ENCODE assay signal across 19 cellular contexts in the genomic region with DNA sequence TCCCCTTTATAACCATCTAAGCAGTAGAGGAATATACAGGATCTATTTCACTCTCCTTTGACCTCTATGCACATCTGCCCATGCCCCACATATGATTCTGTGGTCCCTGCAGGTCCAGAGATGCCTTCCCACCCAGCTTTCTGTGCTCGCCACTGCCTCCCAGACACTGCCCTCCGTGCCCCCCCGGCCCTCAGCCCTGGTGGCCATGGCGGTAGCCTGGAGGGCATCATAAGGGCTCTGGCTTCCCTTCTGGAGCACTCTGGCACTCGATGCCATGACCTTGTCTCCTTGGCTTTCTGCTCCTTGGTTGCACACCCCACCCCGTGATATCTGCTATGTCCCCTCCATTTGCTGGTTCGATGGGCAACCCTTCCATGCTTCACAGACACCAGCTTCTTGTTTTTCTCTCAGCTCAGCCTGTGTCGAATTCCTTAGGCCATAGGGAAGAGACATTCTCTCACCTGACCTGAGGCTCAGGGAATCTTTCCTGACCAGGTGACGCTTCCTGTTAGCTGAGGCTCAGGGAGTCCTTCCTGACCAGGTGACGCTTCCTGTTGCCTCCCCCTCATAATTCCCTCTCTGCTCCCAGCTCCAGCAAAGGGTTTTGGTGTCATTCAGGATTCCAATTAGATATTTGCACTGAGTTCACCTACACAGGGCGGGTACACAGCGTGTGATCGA.
A peak's percentile ranks its signal among the peaks of the same experiment; 100 is the strongest.
DNase-seq lines count a peak whose midpoint lies in the region; ATAC-seq and TF ChIP-seq lines count a peak whose summit lies in the region.
"Had no signal": no experiment of that assay in that cellular context is flagged by ENCODE, and none has a peak within 500 bp of the region (broad histone marks: within the 10 kb centered on the region; RNA-seq: fewer than 3 reads in every experiment).

No MANE protein-coding gene starts in this region.

- H3K36me3 Mint-ChIP-seq in HFFc6 (ENCODE audit: low read depth) (peaks cover 6% of the 10 kb centered on the region; the same call in 1 of the 2 replicates), endothelial cell (ENCODE audit: low read depth, unreplicated experiment) (no peaks in the 10 kb centered on the region), osteocyte (ENCODE audit: unreplicated experiment) (peaks cover 4% of the 10 kb centered on the region)
- H3K36me3 Mint-ChIP-seq in activated naive CD4-positive, alpha-beta T cell treated with anti-CD3 and anti-CD28 coated beads, Interleukin-2, amount 50 U/mL, for 72 hours, result peaks cover 5 to 6% of the 10 kb centered on the region in 2 donors
- H3K36me3 Mint-ChIP-seq: CD14-positive monocyte had no signal

- no peaks in the 10 kb centered on the region for H3K79me1 ChIP-seq in mesendoderm (ENCODE audit: low read length)

- no peak overlapping the region for H3K4me2 ChIP-seq in mesendoderm (ENCODE audit: low read length)

- no peak overlapping the region for H4K8ac ChIP-seq in mesendoderm (ENCODE audit: low read depth, low read length)

- H3K56ac ChIP-seq in mesendoderm (ENCODE audit: low read length), result no peak overlapping the region

- no peak overlapping the region for H3K9ac ChIP-seq in mesendoderm (ENCODE audit: low read length)

- no peak for ATAC-seq in activated naive CD4-positive, alpha-beta T cell treated with anti-CD3 and anti-CD28 coated beads, Interleukin-2, amount 50 U/mL, for 72 hours
- ATAC-seq: Right ventricle myocardium inferior had no signal

- H3K23ac ChIP-seq in mesendoderm (ENCODE audit: low read length), result no peak overlapping the region

- H2BK120ac ChIP-seq in mesendoderm (ENCODE audit: low read depth, low read length), result no peak overlapping the region

- H3K9me3 Mint-ChIP-seq in HFFc6 (peaks cover 7% of the 10 kb centered on the region), endothelial cell (ENCODE audit: unreplicated experiment) (no peaks in the 10 kb centered on the region), osteocyte (ENCODE audit: unreplicated experiment) (peaks cover 10% of the 10 kb centered on the region)
- H3K9me3 Mint-ChIP-seq in activated naive CD4-positive, alpha-beta T cell treated with anti-CD3 and anti-CD28 coated beads, Interleukin-2, amount 50 U/mL, for 72 hours, result peaks cover 5 to 6% of the 10 kb centered on the region in 2 donors

- DNase-seq in HFFc6 (no peak), endothelial cell (ENCODE audit: low spot score) (no peak), mesendoderm (peak; percentile 66), osteocyte (ENCODE audit: extremely low spot score, unreplicated experiment) (no peak), T1000 (lab: John Stamatoyannopoulos, UW) (no peak), WERI-Rb-1 (no peak)
- no peak for DNase-seq in central memory CD4-positive, alpha-beta T cell
- DNase-seq in activated naive CD4-positive, alpha-beta T cell treated with anti-CD3 and anti-CD28 coated beads, Interleukin-2, amount 50 U/mL, for 72 hours (ENCODE audit: low spot score in 2 of 2), result no peak
- DNase-seq: DMS53, GDM1, KBM-7, NCI-H1048, NCI-H1417 treated with DMSO at 0.1 percent for 48 hours, NCI-H187, NCI-H446, NCI-H526 had no signal

- H3K27ac ChIP-seq in mesendoderm (ENCODE audit: low read depth, low read length) (no peak overlapping the region), WERI-Rb-1 (no peak overlapping the region)

- TF ChIP-seq CTCF in HFFc6 (IDR thresholded peaks at IDR 0.05), result no peak
- no peak for TF ChIP-seq CTCF in endothelial cell (IDR thresholded peaks at IDR 0.05; ENCODE audit: unreplicated experiment)
- TF ChIP-seq CTCF in osteocyte (IDR thresholded peaks at IDR 0.05), result no peak
- TF ChIP-seq CTCF in WERI-Rb-1 (IDR thresholded peaks at IDR 0.05; ENCODE audit: low read depth, low read length), result no peak

- H3K4me3 ChIP-seq in mesendoderm (ENCODE audit: low read length) (no peak overlapping the region), WERI-Rb-1 (ENCODE audit: low read depth, low read length) (no peak overlapping the region)

- no peak overlapping the region for H4K5ac ChIP-seq in mesendoderm (ENCODE audit: low read length)

- peaks cover 48% of the 10 kb centered on the region for H3K4me1 Mint-ChIP-seq in HFFc6 (ENCODE audit: low read depth)
- peaks cover 23% of the 10 kb centered on the region for H3K4me1 Mint-ChIP-seq in endothelial cell (ENCODE audit: unreplicated experiment)
- peaks cover 48% of the 10 kb centered on the region for H3K4me1 Mint-ChIP-seq in osteocyte (ENCODE audit: unreplicated experiment)
- H3K4me1 Mint-ChIP-seq: B cell, CD14-positive monocyte had no signal

- no peak overlapping the region for H2BK5ac ChIP-seq in mesendoderm (ENCODE audit: low read length)

- H3K4me3 Mint-ChIP-seq in HFFc6 (peak overlapping the region; percentile 85), endothelial cell (ENCODE audit: unreplicated experiment) (no peak overlapping the region), osteocyte (ENCODE audit: unreplicated experiment) (no peak overlapping the region)
- H3K4me3 Mint-ChIP-seq: B cell, CD14-positive monocyte had no signal

- no CpG with 5 or more reads among the region's 13 CpGs for WGBS in mesendoderm (ENCODE audit: extremely low coverage, insufficient coverage, low lambda C conversion rate)

- no peaks in the 10 kb centered on the region for H3K36me3 ChIP-seq in mesendoderm (ENCODE audit: control insufficient read depth, insufficient read depth, low read length)
- H3K36me3 ChIP-seq in WERI-Rb-1, result no peaks in the 10 kb centered on the region

- H3K27ac Mint-ChIP-seq in HFFc6 (peak overlapping the region; percentile 86), endothelial cell (ENCODE audit: unreplicated experiment) (peak overlapping the region; percentile 53), osteocyte (ENCODE audit: unreplicated experiment) (peak overlapping the region; percentile 93)
- peak overlapping the region in 1 of 2 donors; percentile 83 for H3K27ac Mint-ChIP-seq in activated naive CD4-positive, alpha-beta T cell treated with anti-CD3 and anti-CD28 coated beads, Interleukin-2, amount 50 U/mL, for 72 hours
- H3K27ac Mint-ChIP-seq: B cell, CD14-positive monocyte had no signal

- no peak overlapping the region for H2AK5ac ChIP-seq in mesendoderm (ENCODE audit: low read length)

- no peaks in the 10 kb centered on the region for H3K4me1 ChIP-seq in mesendoderm (ENCODE audit: control insufficient read depth, low read depth, low read length)

- H2BK15ac ChIP-seq in mesendoderm (replicated peaks; ENCODE audit: low read depth), result no peak overlapping the region

- H3K18ac ChIP-seq in mesendoderm (ENCODE audit: low read length), result no peak overlapping the region

- peaks cover 6% of the 10 kb centered on the region; the same call in 1 of the 2 replicates for H3K27me3 Mint-ChIP-seq in HFFc6 (ENCODE audit: insufficient read depth)
- no peaks in the 10 kb centered on the region for H3K27me3 Mint-ChIP-seq in endothelial cell (ENCODE audit: unreplicated experiment)
- H3K27me3 Mint-ChIP-seq in osteocyte (ENCODE audit: unreplicated experiment), result peaks cover 7% of the 10 kb centered on the region
- H3K27me3 Mint-ChIP-seq: B cell had no signal

- H3K9me3 ChIP-seq in WERI-Rb-1 (ENCODE audit: severe bottlenecking), result peaks cover 5% of the 10 kb centered on the region

- H3K27me3 ChIP-seq in mesendoderm (ENCODE audit: insufficient read depth, low read length, poor library complexity), result no peaks in the 10 kb centered on the region
- H3K27me3 ChIP-seq in WERI-Rb-1 (ENCODE audit: insufficient read depth, low read depth, severe bottlenecking), result no peaks in the 10 kb centered on the region

- H3K4ac ChIP-seq in mesendoderm (ENCODE audit: low read depth, low read length), result no peak overlapping the region

- H3K79me2 ChIP-seq in mesendoderm (ENCODE audit: control insufficient read depth, insufficient read depth, low read length), result no peaks in the 10 kb centered on the region
